ENCODE assay signal across 31 cellular contexts in genomic region chr1:103145449-103145848, GRCh38. TPM values are rescaled to one million over a fixed set of nuclear protein-coding genes. Genes with fewer than 3 reads are reported as not detected.
"Had no signal": no experiment of that assay in that cellular context is flagged by ENCODE, and none has a peak within 500 bp of the region (broad histone marks: within the 10 kb centered on the region; RNA-seq: fewer than 3 reads in every experiment).

No MANE protein-coding gene starts in this region.

- H3K9me3 Mint-ChIP-seq: activated CD4-positive, alpha-beta memory T cell treated with anti-CD3 and anti-CD28 coated beads, Interleukin-2, amount 10 ng/mL, durations not matched to agents 7 days and 5 days; activated CD4-positive, alpha-beta T cell treated with anti-CD3 and anti-CD28 coated beads, Interleukin-2, amount 10 ng/mL, durations not matched to agents 24 days and 14 days; nephron; T-helper 1 cell treated with Interleukin-12 subunit alpha and Interleukin-12 subunit beta and Interleukin-4 antibody, amounts not matched to agents 30 μg/mL and 1 μg/mL, for 36 hours had no signal

- DNase-seq: activated CD4-positive, alpha-beta memory T cell treated with anti-CD3 and anti-CD28 coated beads, Interleukin-2, amount 10 ng/mL, durations not matched to agents 7 days and 5 days; activated CD4-positive, alpha-beta T cell treated with anti-CD3 and anti-CD28 coated beads, Interleukin-2, amount 10 ng/mL, durations not matched to agents 24 days and 14 days; activated CD4-positive, CD25-positive, alpha-beta regulatory T cell treated with anti-CD3 and anti-CD28 coated beads, Interleukin-2, amount 50 U/mL, for 72 hours; activated CD8-positive, alpha-beta memory T cell treated with anti-CD3 and anti-CD28 coated beads, Interleukin-2, amount 50 U/mL, for 48 hours; activated gamma-delta T cell; activated naive CD4-positive, alpha-beta T cell treated with anti-CD3 and anti-CD28 coated beads, Interleukin-2, amount 50 U/mL, for 16 hours; activated T-cell treated with anti-CD3 and anti-CD28 coated beads, Interleukin-2, amount 50 U/mL, for 24 hours; amygdala; central memory CD4-positive, alpha-beta T cell; dermis blood vessel endothelial cell; effector CD8-positive, alpha-beta T cell; esophagus squamous epithelium; heart right ventricle; left ventricle myocardium inferior; mesendoderm; ovary; retina; sigmoid colon; stimulated activated CD4-positive, alpha-beta T cell treated with anti-CD3 and anti-CD28 coated beads, Interleukin-15, amount 100 ng/mL, for 24 hours; stimulated activated CD4-positive, alpha-beta T cell treated with anti-CD3 and anti-CD28 coated beads, Interleukin-2, amount 100 ng/mL, for 24 hours; T-helper 9 cell; tibial artery; upper lobe of right lung had no signal

- ATAC-seq: heart right ventricle, upper lobe of right lung had no signal

- FAIRE-seq: colon had no signal

- H3K27ac Mint-ChIP-seq: activated CD4-positive, alpha-beta memory T cell treated with anti-CD3 and anti-CD28 coated beads, Interleukin-2, amount 10 ng/mL, durations not matched to agents 7 days and 5 days; activated CD4-positive, alpha-beta T cell treated with anti-CD3 and anti-CD28 coated beads, Interleukin-2, amount 10 ng/mL, durations not matched to agents 24 days and 14 days; activated T-cell treated with anti-CD3 and anti-CD28 coated beads, Interleukin-2, amount 50 U/mL, for 24 hours; nephron; T-helper 1 cell treated with Interleukin-12 subunit alpha and Interleukin-12 subunit beta and Interleukin-4 antibody, amounts not matched to agents 30 μg/mL and 1 μg/mL, for 36 hours had no signal

- H3K4me3 Mint-ChIP-seq: activated CD4-positive, alpha-beta memory T cell treated with anti-CD3 and anti-CD28 coated beads, Interleukin-2, amount 10 ng/mL, durations not matched to agents 7 days and 5 days; activated CD4-positive, alpha-beta T cell treated with anti-CD3 and anti-CD28 coated beads, Interleukin-2, amount 10 ng/mL, durations not matched to agents 24 days and 14 days; activated T-cell treated with anti-CD3 and anti-CD28 coated beads, Interleukin-2, amount 50 U/mL, for 24 hours; nephron; T-helper 1 cell treated with Interleukin-12 subunit alpha and Interleukin-12 subunit beta and Interleukin-4 antibody, amounts not matched to agents 30 μg/mL and 1 μg/mL, for 36 hours had no signal

- H3K27me3 Mint-ChIP-seq: activated CD4-positive, alpha-beta memory T cell treated with anti-CD3 and anti-CD28 coated beads, Interleukin-2, amount 10 ng/mL, durations not matched to agents 7 days and 5 days; activated CD4-positive, alpha-beta T cell treated with anti-CD3 and anti-CD28 coated beads, Interleukin-2, amount 10 ng/mL, durations not matched to agents 24 days and 14 days; activated T-cell treated with anti-CD3 and anti-CD28 coated beads, Interleukin-2, amount 50 U/mL, for 24 hours had no signal

- H3K4me1 ChIP-seq: breast epithelium, esophagus squamous epithelium, heart right ventricle, left ventricle myocardium inferior, prostate gland, sigmoid colon, suprapubic skin, tibial artery, upper lobe of right lung had no signal

- H3K27me3 ChIP-seq: breast epithelium, esophagus squamous epithelium, heart right ventricle, ovary, sigmoid colon, suprapubic skin, tibial artery, upper lobe of right lung had no signal

- H3K36me3 ChIP-seq: breast epithelium, esophagus squamous epithelium, heart right ventricle, left ventricle myocardium inferior, ovary, prostate gland, sigmoid colon, suprapubic skin, tibial artery, upper lobe of right lung had no signal

- H3K9me3 ChIP-seq: breast epithelium, esophagus squamous epithelium, heart right ventricle, left ventricle myocardium inferior, ovary, prostate gland, sigmoid colon, suprapubic skin, tibial artery, upper lobe of right lung had no signal

- H3K4me1 Mint-ChIP-seq: activated CD4-positive, alpha-beta memory T cell treated with anti-CD3 and anti-CD28 coated beads, Interleukin-2, amount 10 ng/mL, durations not matched to agents 7 days and 5 days; activated CD4-positive, alpha-beta T cell treated with anti-CD3 and anti-CD28 coated beads, Interleukin-2, amount 10 ng/mL, durations not matched to agents 24 days and 14 days; nephron had no signal

- H3K4me3 ChIP-seq: breast epithelium, esophagus squamous epithelium, heart right ventricle, left ventricle myocardium inferior, lung, ovary, prostate gland, sigmoid colon, suprapubic skin, tibial artery, upper lobe of right lung had no signal

- H3K27ac ChIP-seq: breast epithelium, epithelial cell of prostate, esophagus squamous epithelium, heart right ventricle, left ventricle myocardium inferior, ovary, prostate gland, sigmoid colon, suprapubic skin, tibial artery, upper lobe of right lung had no signal

RNA-seq across cellular contexts. Expression of gene COL11A1, which starts 37.1 kb away (rescaled TPM):
- total RNA-seq: activated CD4-positive, alpha-beta memory T cell treated with anti-CD3 and anti-CD28 coated beads, Interleukin-2, amount 10 ng/mL, durations not matched to agents 7 days and 5 days; activated CD4-positive, alpha-beta T cell treated with anti-CD3 and anti-CD28 coated beads, Interleukin-2, amount 10 ng/mL, durations not matched to agents 24 days and 14 days; esophagus squamous epithelium; left ventricle myocardium inferior had no signal
